14 cellular contexts compared by ENCODE assay signal in genomic region chr9:281753-282645, GRCh38.
DNase-seq lines count a peak whose midpoint lies in the region; ATAC-seq and TF ChIP-seq lines count a peak whose summit lies in the region.
"Had no signal": no experiment of that assay in that cellular context is flagged by ENCODE, and none has a peak within 500 bp of the region (broad histone marks: within the 10 kb centered on the region; RNA-seq: fewer than 3 reads in every experiment).

No MANE protein-coding gene starts in this region.

- DNase-seq in effector CD4-positive, alpha-beta T cell = peak; percentile 20
- DNase-seq in dedifferentiated amniotic fluid mesenchymal stem cell (ENCODE audit: extremely low spot score) (no peak), anterior cingulate cortex (lab: John Stamatoyannopoulos, UW) (no peak), transverse colon (no peak)
- DNase-seq: BE2C, IMR-90, NCI-H2171, pancreas had no signal

- ATAC-seq in GM18867 (IDR thresholded peaks at IDR 0.05; ENCODE audit: unreplicated experiment) (peak; percentile 43), HG03039 (IDR thresholded peaks at IDR 0.05; ENCODE audit: unreplicated experiment) (no peak)
- ATAC-seq: Panc1, pancreas had no signal

- H4K20me1 ChIP-seq in BLaER1 treated with 17β-estradiol and CSF1 and Interleukin-3, amounts not matched to agents 10 nM and 100 nM = 0 out of 22 replicates have a peak, but pooled peaks cover 0 to 6% (median 0%) of the 10 kb centered on the region in 11 experiments

- peak overlapping the region in 8 of 11 experiments; percentile 0 to 43 (median 34); a peak in 11 of 22 replicates for H3K27ac ChIP-seq in BLaER1 treated with 17β-estradiol and CSF1 and Interleukin-3, amounts not matched to agents 10 nM and 100 nM
- H3K27ac ChIP-seq in transverse colon = no peak overlapping the region
- H3K27ac ChIP-seq: pancreas, tibial nerve had no signal

- TF ChIP-seq CTCF in transverse colon (IDR thresholded peaks at IDR 0.05) = no peak

- no peaks in the 10 kb centered on the region for H3K27me3 Mint-ChIP-seq in T-helper 1 cell treated with Interleukin-12 subunit alpha and Interleukin-12 subunit beta and Interleukin-4 antibody, amounts not matched to agents 30 μg/mL and 1 μg/mL, for 36 hours (ENCODE audit: low read depth)

- peak overlapping the region; percentile 80 for H3K4me3 Mint-ChIP-seq in T-helper 1 cell treated with Interleukin-12 subunit alpha and Interleukin-12 subunit beta and Interleukin-4 antibody, amounts not matched to agents 30 μg/mL and 1 μg/mL, for 36 hours

- WGBS in transverse colon (ENCODE audit: low coverage in 1 of 2), 2 donors = 42 to 48% methylated on average over 3 to 8 of the region's 8 CpGs

- peaks cover 0 to 96% (median 49%) of the 10 kb centered on the region in 11 experiments; a peak in 18 of 22 replicates for H3K36me3 ChIP-seq in BLaER1 treated with 17β-estradiol and CSF1 and Interleukin-3, amounts not matched to agents 10 nM and 100 nM
- H3K36me3 ChIP-seq in transverse colon = no peaks in the 10 kb centered on the region
- H3K36me3 ChIP-seq: BE2C, pancreas, tibial nerve had no signal

- intact Hi-C loops in transverse colon (cut with DNase I; ENCODE audit: low total_unique reads) = no loop called here

- H3K4me1 ChIP-seq in BLaER1 treated with 17β-estradiol and CSF1 and Interleukin-3, amounts not matched to agents 10 nM and 100 nM = peaks cover 32 to 64% (median 43%) of the 10 kb centered on the region in 10 experiments
- H3K4me1 ChIP-seq in transverse colon = peaks cover 0 to 18% (median 0%) of the 10 kb centered on the region in 4 donors
- H3K4me1 ChIP-seq: BE2C, pancreas had no signal

- H3K36me3 Mint-ChIP-seq in T-helper 1 cell treated with Interleukin-12 subunit alpha and Interleukin-12 subunit beta and Interleukin-4 antibody, amounts not matched to agents 30 μg/mL and 1 μg/mL, for 36 hours (ENCODE audit: low read depth) = peaks cover 49% of the 10 kb centered on the region

- TF ChIP-seq POLR2A in transverse colon (IDR thresholded peaks at IDR 0.05) = no peak

- peak overlapping the region; percentile 25 to 70 (median 46); a peak in 20 of 22 replicates for H3K4me2 ChIP-seq in BLaER1 treated with 17β-estradiol and CSF1 and Interleukin-3, amounts not matched to agents 10 nM and 100 nM

- H3K9ac ChIP-seq in BLaER1 treated with 17β-estradiol and CSF1 and Interleukin-3, amounts not matched to agents 10 nM and 100 nM = no peak overlapping the region

- peak overlapping the region; percentile 93 for H3K27ac Mint-ChIP-seq in T-helper 1 cell treated with Interleukin-12 subunit alpha and Interleukin-12 subunit beta and Interleukin-4 antibody, amounts not matched to agents 30 μg/mL and 1 μg/mL, for 36 hours

- peaks cover 1 to 52% (median 12%) of the 10 kb centered on the region in 11 experiments; a peak in 18 of 22 replicates for H3K9me3 ChIP-seq in BLaER1 treated with 17β-estradiol and CSF1 and Interleukin-3, amounts not matched to agents 10 nM and 100 nM (replicated peaks in 1 of 11)
- H3K9me3 ChIP-seq in transverse colon = no peaks in the 10 kb centered on the region
- H3K9me3 ChIP-seq: BE2C, pancreas, tibial nerve had no signal

- in situ Hi-C loops in transverse colon (cut with MboI; ENCODE audit: low pct_ligation_motif_present in 1 of 4, low pct_unique_long_range_greater_than_20kb in 1 of 4, low sequenced_read_pairs in 3 of 4) = no loop called here

- no peaks in the 10 kb centered on the region for H3K9me3 Mint-ChIP-seq in T-helper 1 cell treated with Interleukin-12 subunit alpha and Interleukin-12 subunit beta and Interleukin-4 antibody, amounts not matched to agents 30 μg/mL and 1 μg/mL, for 36 hours

- H3K27me3 ChIP-seq in BLaER1 treated with 17β-estradiol and CSF1 and Interleukin-3, amounts not matched to agents 10 nM and 100 nM = no peaks in the 10 kb centered on the region
- no peaks in the 10 kb centered on the region for H3K27me3 ChIP-seq in transverse colon
- H3K27me3 ChIP-seq: BE2C, pancreas, tibial nerve had no signal

- TF ChIP-seq EP300 in transverse colon (IDR thresholded peaks at IDR 0.05; ENCODE audit: low read depth) = no peak

- H3K4me3 ChIP-seq in BLaER1 treated with 17β-estradiol and CSF1 and Interleukin-3, amounts not matched to agents 10 nM and 100 nM = no peak overlapping the region
- no peak overlapping the region for H3K4me3 ChIP-seq in transverse colon
- H3K4me3 ChIP-seq: pancreas, tibial nerve had no signal

- H3K4me1 Mint-ChIP-seq in T-helper 1 cell treated with Interleukin-12 subunit alpha and Interleukin-12 subunit beta and Interleukin-4 antibody, amounts not matched to agents 30 μg/mL and 1 μg/mL, for 36 hours (ENCODE audit: low read depth) = peaks cover 46% of the 10 kb centered on the region

Comparison
In these comparisons a context has a peak if more than half of its experiments do, and no peak if none do; other contexts are left out.
1. H3K27ac ChIP-seq: peak in BLaER1 treated with 17β-estradiol and CSF1 and Interleukin-3, amounts not matched to agents 10 nM and 100 nM (8 of 11); none in transverse colon (0 of 4).